Comparison of ENCODE assay signal across 18 cellular contexts in genomic region chr14:99643343-99643742, GRCh38. TPM values are rescaled to one million over a fixed set of nuclear protein-coding genes. Genes with fewer than 3 reads are reported as not detected.
"Had no signal": no experiment of that assay in that cellular context is flagged by ENCODE, and none has a peak within 500 bp of the region (broad histone marks: within the 10 kb centered on the region; RNA-seq: fewer than 3 reads in every experiment).

No MANE protein-coding gene starts in this region.

- H3K27ac Mint-ChIP-seq: activated CD8-positive, alpha-beta T cell treated with anti-CD3 and anti-CD28 coated beads, Interleukin-2, amount 10 ng/mL, durations not matched to agents 7 days and 5 days; activated naive CD8-positive, alpha-beta T cell treated with anti-CD3 and anti-CD28 coated beads for 36 hours; effector memory CD8-positive, alpha-beta T cell; natural killer cell treated with Interleukin-12 subunit alpha and Interleukin-12 subunit beta and Interleukin-15 and Interleukin-18, amount 100 ng/mL, for 72 hours; T-helper 1 cell treated with Interleukin-12 subunit alpha and Interleukin-12 subunit beta and Interleukin-4 antibody, amounts not matched to agents 30 μg/mL and 1 μg/mL, for 36 hours had no signal

- ATAC-seq: activated CD8-positive, alpha-beta T cell treated with anti-CD3 and anti-CD28 coated beads, Interleukin-2, amount 10 ng/mL, durations not matched to agents 7 days and 5 days; effector memory CD8-positive, alpha-beta T cell; natural killer cell treated with Interleukin-12 subunit alpha and Interleukin-12 subunit beta and Interleukin-15 and Interleukin-18, amount 100 ng/mL, for 72 hours had no signal

- H3K9me3 ChIP-seq: stomach had no signal

- DNase-seq: activated CD8-positive, alpha-beta memory T cell treated with anti-CD3 and anti-CD28 coated beads, Interleukin-2, amount 50 U/mL, for 4 hours; activated CD8-positive, alpha-beta T cell treated with anti-CD3 and anti-CD28 coated beads, Interleukin-2, amount 10 ng/mL, durations not matched to agents 7 days and 5 days; activated gamma-delta T cell treated with Interleukin-2 at 50 U/mL for 16 hours; activated naive CD8-positive, alpha-beta T cell treated with anti-CD3 and anti-CD28 coated beads for 36 hours; amniotic stem cell; dermis blood vessel endothelial cell; effector memory CD8-positive, alpha-beta T cell; mesendoderm; posterior cingulate gyrus; retina; stimulated activated CD4-positive, alpha-beta T cell treated with anti-CD3 and anti-CD28 coated beads, Interleukin-12 subunit alpha, Interleukin-12 subunit beta, amount 100 ng/mL, for 4 hours; stimulated activated CD4-positive, alpha-beta T cell treated with anti-CD3 and anti-CD28 coated beads, Interleukin-1b, Interleukin-23, amount 100 ng/mL, for 48 hours; stomach; trophoblast cell; WERI-Rb-1 had no signal

- H3K36me3 Mint-ChIP-seq: activated naive CD8-positive, alpha-beta T cell treated with anti-CD3 and anti-CD28 coated beads for 36 hours; natural killer cell treated with Interleukin-12 subunit alpha and Interleukin-12 subunit beta and Interleukin-15 and Interleukin-18, amount 100 ng/mL, for 72 hours had no signal

- H3K4me3 ChIP-seq: cardiac muscle cell, stomach had no signal

- H3K4me3 Mint-ChIP-seq: activated CD8-positive, alpha-beta T cell treated with anti-CD3 and anti-CD28 coated beads, Interleukin-2, amount 10 ng/mL, durations not matched to agents 7 days and 5 days; activated naive CD8-positive, alpha-beta T cell treated with anti-CD3 and anti-CD28 coated beads for 36 hours; natural killer cell treated with Interleukin-12 subunit alpha and Interleukin-12 subunit beta and Interleukin-15 and Interleukin-18, amount 100 ng/mL, for 72 hours; T-helper 1 cell treated with Interleukin-12 subunit alpha and Interleukin-12 subunit beta and Interleukin-4 antibody, amounts not matched to agents 30 μg/mL and 1 μg/mL, for 36 hours had no signal

- H3K36me3 ChIP-seq: cardiac muscle cell, stomach, WERI-Rb-1 had no signal

- H3K9me3 Mint-ChIP-seq: activated naive CD8-positive, alpha-beta T cell treated with anti-CD3 and anti-CD28 coated beads for 36 hours; effector memory CD8-positive, alpha-beta T cell; natural killer cell treated with Interleukin-12 subunit alpha and Interleukin-12 subunit beta and Interleukin-15 and Interleukin-18, amount 100 ng/mL, for 72 hours; T-helper 1 cell treated with Interleukin-12 subunit alpha and Interleukin-12 subunit beta and Interleukin-4 antibody, amounts not matched to agents 30 μg/mL and 1 μg/mL, for 36 hours had no signal

- H3K4me1 Mint-ChIP-seq: activated naive CD8-positive, alpha-beta T cell treated with anti-CD3 and anti-CD28 coated beads for 36 hours had no signal

- H3K27ac ChIP-seq: cardiac muscle cell, stomach, WERI-Rb-1 had no signal

RNA-seq across cellular contexts. Expression of gene HHIPL1, which starts 1.6 kb away (rescaled TPM):
- total RNA-seq: activated CD8-positive, alpha-beta T cell treated with anti-CD3 and anti-CD28 coated beads, Interleukin-2, amount 10 ng/mL, durations not matched to agents 7 days and 5 days; natural killer cell treated with Interleukin-12 subunit alpha and Interleukin-12 subunit beta and Interleukin-15 and Interleukin-18, amount 100 ng/mL, for 72 hours had no signal

RNA-seq across cellular contexts. Expression of gene CYP46A1, which starts 40.8 kb away (rescaled TPM):
- total RNA-seq: activated CD8-positive, alpha-beta T cell treated with anti-CD3 and anti-CD28 coated beads, Interleukin-2, amount 10 ng/mL, durations not matched to agents 7 days and 5 days had no signal
